11 cellular contexts compared by ENCODE assay signal in the genomic region with DNA sequence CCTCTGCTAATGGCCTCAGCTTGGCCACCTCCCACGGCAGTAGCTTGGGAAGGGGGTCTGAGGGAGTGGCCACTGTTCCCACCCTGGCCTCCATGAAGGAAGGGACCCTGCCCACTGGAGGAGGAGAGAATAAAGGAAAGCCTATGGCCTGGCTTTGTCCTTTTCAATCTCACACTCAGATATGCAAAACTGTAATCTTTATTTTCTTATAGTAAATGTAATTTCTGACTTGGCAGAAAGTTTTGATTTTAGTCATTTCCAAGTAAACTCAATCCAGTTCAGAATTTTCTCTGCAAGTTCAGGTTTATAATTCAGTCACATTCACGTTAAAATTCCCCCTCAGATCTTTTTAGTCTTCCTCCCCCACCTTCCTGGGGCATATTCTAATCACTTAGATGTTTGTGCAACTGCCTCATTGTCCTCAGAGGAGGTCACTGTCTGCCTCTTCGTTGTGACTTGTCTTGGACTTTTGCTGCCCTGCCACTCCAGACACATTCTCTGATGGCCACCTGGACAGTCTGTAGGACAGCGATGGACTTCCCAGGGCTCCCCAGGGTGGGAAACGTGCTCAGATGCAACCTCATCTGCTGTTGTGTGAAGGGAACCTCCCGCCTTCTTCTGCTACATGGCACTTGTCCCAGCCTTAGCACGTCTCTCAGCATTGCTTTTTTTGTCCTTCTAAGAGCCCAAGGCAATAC.
DNase-seq lines count a peak whose midpoint lies in the region; ATAC-seq, FAIRE-seq and TF ChIP-seq lines count a peak whose summit lies in the region.
"Had no signal": no experiment of that assay in that cellular context is flagged by ENCODE, and none has a peak within 500 bp of the region (broad histone marks: within the 10 kb centered on the region; RNA-seq: fewer than 3 reads in every experiment).

No MANE protein-coding gene starts in this region.

- no peak for TF ChIP-seq POLR2A in prostate gland (IDR thresholded peaks at IDR 0.05)
- TF ChIP-seq POLR2A in GM18505 (IDR thresholded peaks at IDR 0.05; ENCODE audit: borderline replicate concordance, extremely low read depth, insufficient read depth, insufficient read length), result no peak

- H3K4me3 ChIP-seq in prostate gland, result no peak overlapping the region
- H3K4me3 ChIP-seq: GM23338 had no signal

- peak; percentile 13 for DNase-seq in activated CD4-positive, alpha-beta T cell treated with anti-CD3 and anti-CD28 coated beads for 48 hours
- no peak for DNase-seq in activated CD4-positive, alpha-beta T cell treated with anti-CD3 and anti-CD28 coated beads for 4 hours
- DNase-seq in T-helper 17 cell (no peak), prostate gland (ENCODE audit: low spot score) (peak; percentile 32), urothelium cell line (ENCODE audit: low spot score) (no peak), NCI-H187 treated with DMSO at 0.1 percent for 48 hours (lab: John Stamatoyannopoulos, UW) (no peak)
- DNase-seq: NCI-H446, nephron progenitor cell had no signal

- no peak for TF ChIP-seq CTCF in prostate gland (IDR thresholded peaks at IDR 0.05)

- H3K27ac ChIP-seq in prostate gland, result peak overlapping the region; percentile 60 to 68

- H3K4me1 ChIP-seq in prostate gland (replicated peaks), result no peaks in the 10 kb centered on the region

- no peak for FAIRE-seq in urothelium cell line (lab: Jason Lieb, UNC)

- no peaks in the 10 kb centered on the region for H3K27me3 Mint-ChIP-seq in T-helper 17 cell

- ATAC-seq in GM21619 (IDR thresholded peaks at IDR 0.05; ENCODE audit: unreplicated experiment), result peak; percentile 58
- no peak for ATAC-seq in T-helper 17 cell
- ATAC-seq in GM18505 (IDR thresholded peaks at IDR 0.05; ENCODE audit: unreplicated experiment), result no peak
- ATAC-seq: GM23338 had no signal

- no peaks in the 10 kb centered on the region for H3K36me3 ChIP-seq in prostate gland

- H3K4me1 Mint-ChIP-seq in T-helper 17 cell, result peaks cover 18% of the 10 kb centered on the region

- H3K36me3 Mint-ChIP-seq in T-helper 17 cell (ENCODE audit: low read depth), result no peaks in the 10 kb centered on the region

- H3K4me3 Mint-ChIP-seq in T-helper 17 cell, result peak overlapping the region; percentile 62
- H3K4me3 Mint-ChIP-seq: GM23338, nephron progenitor cell had no signal

- no peaks in the 10 kb centered on the region for H3K27me3 ChIP-seq in prostate gland (replicated peaks; ENCODE audit: insufficient read depth)

- H3K27ac Mint-ChIP-seq in T-helper 17 cell, result peak overlapping the region; percentile 39
- H3K27ac Mint-ChIP-seq: GM23338 had no signal

- WGBS in prostate gland, result 39% methylated on average over 7 of the region's 7 CpGs

- H3K9me3 ChIP-seq in T-helper 17 cell (ENCODE audit: control insufficient read depth, low read length, poor library complexity, severe bottlenecking) (no peaks in the 10 kb centered on the region), prostate gland (no peaks in the 10 kb centered on the region)

- intact Hi-C loops in prostate gland (cut with DNase I), result no loop called here

Comparison
In these comparisons a context has a peak if more than half of its experiments do, and no peak if none do; other contexts are left out.
1. DNase-seq: peak in activated CD4-positive, alpha-beta T cell treated with anti-CD3 and anti-CD28 coated beads for 48 hours (single experiment) and prostate gland (single experiment); none in activated CD4-positive, alpha-beta T cell treated with anti-CD3 and anti-CD28 coated beads for 4 hours (0 of 2), T-helper 17 cell (0 of 3), urothelium cell line (single experiment) and NCI-H187 treated with DMSO at 0.1 percent for 48 hours (single experiment).